ENCODE assay signal across 11 cellular contexts in the genomic region with DNA sequence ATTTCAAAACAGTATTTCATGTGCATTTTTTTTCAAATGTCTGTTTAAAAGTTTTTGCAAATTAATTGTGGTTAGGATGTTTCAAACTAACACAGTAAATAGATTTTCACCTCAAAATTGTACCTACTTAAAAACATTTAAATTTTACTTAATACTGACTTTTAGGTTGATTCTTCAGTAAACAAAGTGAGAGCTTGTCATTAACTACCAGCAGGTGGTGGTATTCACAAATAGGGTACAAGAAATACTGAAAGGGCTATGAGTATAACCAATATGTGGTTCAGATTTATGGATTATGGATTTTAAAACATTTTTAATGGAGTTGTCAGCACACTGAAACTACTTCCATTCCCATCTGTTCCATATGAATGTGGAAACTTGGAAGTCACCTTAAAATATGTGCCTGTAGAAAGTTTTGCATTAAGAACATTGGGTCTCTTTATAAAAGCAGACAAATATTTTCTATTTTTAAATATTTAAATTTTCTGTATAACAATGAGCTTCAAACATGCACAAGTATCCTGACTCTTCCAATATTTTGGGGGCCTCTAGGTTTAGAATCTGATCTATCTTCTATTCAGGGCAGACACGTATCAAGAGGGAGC.
A peak's percentile ranks its signal among the peaks of the same experiment; 100 is the strongest.
DNase-seq lines count a peak whose midpoint lies in the region; ATAC-seq, FAIRE-seq and TF ChIP-seq lines count a peak whose summit lies in the region.
"Had no signal": no experiment of that assay in that cellular context is flagged by ENCODE, and none has a peak within 500 bp of the region (broad histone marks: within the 10 kb centered on the region; RNA-seq: fewer than 3 reads in every experiment).

No MANE protein-coding gene starts in this region.

- intact Hi-C loops in CD14-positive monocyte (cut with micrococcal nuclease) = no loop called here
- intact Hi-C loops in kidney (cut with DNase I) = no loop called here
- intact Hi-C loops in activated T-helper 2 cell treated with anti-CD3 and anti-CD28 coated beads, Interferon-gamma antibody, Interleukin-2, Interleukin-4, amounts not matched to agents 10 μg/mL and 5 μg/mL and 100 μg/mL, durations not matched to agents 14 hours and 24 hours and 36 hours (cut with micrococcal nuclease) = no loop called here

- H3K27me3 Mint-ChIP-seq in CD14-positive monocyte (ENCODE audit: low read depth in 3 of 3) = peaks cover 4 to 14% (median 10%) of the 10 kb centered on the region in 3 donors
- no peaks in the 10 kb centered on the region for H3K27me3 Mint-ChIP-seq in activated naive CD8-positive, alpha-beta T cell treated with anti-CD3 and anti-CD28 coated beads, Interleukin-2, amount 50 U/mL, for 24 hours
- H3K27me3 Mint-ChIP-seq in activated T-helper 2 cell treated with anti-CD3 and anti-CD28 coated beads, Interferon-gamma antibody, Interleukin-2, Interleukin-4, amounts not matched to agents 10 μg/mL and 5 μg/mL and 100 μg/mL, durations not matched to agents 14 hours and 24 hours and 36 hours (ENCODE audit: low read depth) = no peaks in the 10 kb centered on the region

- no peak overlapping the region for H3K4me3 Mint-ChIP-seq in CD14-positive monocyte
- no peak overlapping the region for H3K4me3 Mint-ChIP-seq in activated naive CD8-positive, alpha-beta T cell treated with anti-CD3 and anti-CD28 coated beads, Interleukin-2, amount 50 U/mL, for 24 hours
- H3K4me3 Mint-ChIP-seq in activated T-helper 2 cell treated with anti-CD3 and anti-CD28 coated beads, Interferon-gamma antibody, Interleukin-2, Interleukin-4, amounts not matched to agents 10 μg/mL and 5 μg/mL and 100 μg/mL, durations not matched to agents 14 hours and 24 hours and 36 hours (ENCODE audit: low read depth) = no peak overlapping the region

- H3K36me3 ChIP-seq in kidney (ENCODE audit: control insufficient read depth in 1 of 2, insufficient read depth in 2 of 2, low read length in 2 of 2) = no peaks in the 10 kb centered on the region
- H3K36me3 ChIP-seq: sigmoid colon had no signal

- H3K27ac ChIP-seq in kidney (ENCODE audit: low read depth in 2 of 2, low read length in 2 of 2) = no peak overlapping the region
- H3K27ac ChIP-seq: HL-60, sigmoid colon had no signal

- no peak overlapping the region for H3K4me3 ChIP-seq in kidney (ENCODE audit: low read length in 2 of 2)
- H3K4me3 ChIP-seq: sigmoid colon had no signal

- peak; percentile 89 for FAIRE-seq in H54 (lab: Jason Lieb, UNC)
- FAIRE-seq in kidney (lab: Jason Lieb, UNC) = peak; percentile 64

- H3K9me3 Mint-ChIP-seq in CD14-positive monocyte = peaks cover 0 to 2% (median 0%) of the 10 kb centered on the region in 7 donors
- H3K9me3 Mint-ChIP-seq in activated naive CD8-positive, alpha-beta T cell treated with anti-CD3 and anti-CD28 coated beads, Interleukin-2, amount 50 U/mL, for 24 hours = no peaks in the 10 kb centered on the region
- H3K9me3 Mint-ChIP-seq in activated T-helper 2 cell treated with anti-CD3 and anti-CD28 coated beads, Interferon-gamma antibody, Interleukin-2, Interleukin-4, amounts not matched to agents 10 μg/mL and 5 μg/mL and 100 μg/mL, durations not matched to agents 14 hours and 24 hours and 36 hours = no peaks in the 10 kb centered on the region

- DNase-seq in CD14-positive monocyte (ENCODE audit: low spot score) = no peak
- DNase-seq in H54 (ENCODE audit: insufficient read length, low spot score) = no peak
- DNase-seq in RPMI8226 = peak; percentile 40
- no peak for DNase-seq in kidney
- no peak for DNase-seq in activated naive CD8-positive, alpha-beta T cell treated with anti-CD3 and anti-CD28 coated beads, Interleukin-2, amount 50 U/mL, for 24 hours
- no peak for DNase-seq in activated T-helper 2 cell treated with anti-CD3 and anti-CD28 coated beads, Interferon-gamma antibody, Interleukin-2, Interleukin-4, amounts not matched to agents 10 μg/mL and 5 μg/mL and 100 μg/mL, durations not matched to agents 14 hours and 24 hours and 36 hours (ENCODE audit: low spot score)
- DNase-seq in SK-N-DZ (ENCODE audit: low spot score) = no peak
- DNase-seq: effector memory CD4-positive, alpha-beta T cell; sigmoid colon had no signal

- H3K9me3 ChIP-seq in kidney (ENCODE audit: control insufficient read depth in 1 of 2, low read length in 2 of 2) = no peaks in the 10 kb centered on the region
- H3K9me3 ChIP-seq: sigmoid colon had no signal

- TF ChIP-seq CTCF in CD14-positive monocyte (IDR thresholded peaks at IDR 0.05) (peak; percentile 39), kidney (IDR thresholded peaks at IDR 0.05; ENCODE audit: borderline replicate concordance, extremely low read depth, insufficient read depth) (peak; percentile 37)

- no peaks in the 10 kb centered on the region for H3K4me1 Mint-ChIP-seq in CD14-positive monocyte
- peaks cover 32% of the 10 kb centered on the region for H3K4me1 Mint-ChIP-seq in activated naive CD8-positive, alpha-beta T cell treated with anti-CD3 and anti-CD28 coated beads, Interleukin-2, amount 50 U/mL, for 24 hours
- H3K4me1 Mint-ChIP-seq in activated T-helper 2 cell treated with anti-CD3 and anti-CD28 coated beads, Interferon-gamma antibody, Interleukin-2, Interleukin-4, amounts not matched to agents 10 μg/mL and 5 μg/mL and 100 μg/mL, durations not matched to agents 14 hours and 24 hours and 36 hours (ENCODE audit: low read depth) = peaks cover 24% of the 10 kb centered on the region

- H3K4me1 ChIP-seq in kidney (ENCODE audit: control insufficient read depth in 1 of 2, insufficient read depth in 1 of 2, low read depth in 1 of 2, low read length in 2 of 2) = peaks cover 0 to 2% of the 10 kb centered on the region in 2 donors
- H3K4me1 ChIP-seq: sigmoid colon had no signal

- no peaks in the 10 kb centered on the region for H3K36me3 Mint-ChIP-seq in CD14-positive monocyte
- H3K36me3 Mint-ChIP-seq in activated naive CD8-positive, alpha-beta T cell treated with anti-CD3 and anti-CD28 coated beads, Interleukin-2, amount 50 U/mL, for 24 hours (ENCODE audit: low read depth) = peaks cover 6% of the 10 kb centered on the region
- peaks cover 14% of the 10 kb centered on the region for H3K36me3 Mint-ChIP-seq in activated T-helper 2 cell treated with anti-CD3 and anti-CD28 coated beads, Interferon-gamma antibody, Interleukin-2, Interleukin-4, amounts not matched to agents 10 μg/mL and 5 μg/mL and 100 μg/mL, durations not matched to agents 14 hours and 24 hours and 36 hours (ENCODE audit: low read depth)

- no peak for ATAC-seq in activated naive CD8-positive, alpha-beta T cell treated with anti-CD3 and anti-CD28 coated beads, Interleukin-2, amount 50 U/mL, for 24 hours
- ATAC-seq in HG02973 (IDR thresholded peaks at IDR 0.05; ENCODE audit: unreplicated experiment) = no peak

- TF ChIP-seq POLR2A in H54 (IDR thresholded peaks at IDR 0.05; ENCODE audit: low read depth, low read length) = no peak

- H3K9ac ChIP-seq in kidney (ENCODE audit: low read length in 2 of 2) = no peak overlapping the region

- H3K27ac Mint-ChIP-seq in CD14-positive monocyte = no peak overlapping the region
- H3K27ac Mint-ChIP-seq in activated naive CD8-positive, alpha-beta T cell treated with anti-CD3 and anti-CD28 coated beads, Interleukin-2, amount 50 U/mL, for 24 hours = no peak overlapping the region
- no peak overlapping the region for H3K27ac Mint-ChIP-seq in activated T-helper 2 cell treated with anti-CD3 and anti-CD28 coated beads, Interferon-gamma antibody, Interleukin-2, Interleukin-4, amounts not matched to agents 10 μg/mL and 5 μg/mL and 100 μg/mL, durations not matched to agents 14 hours and 24 hours and 36 hours
